ENCODE assay signal across 1 cellular context in genomic region chrX:154546354-154547244, GRCh38.
TF ChIP-seq lines count a peak whose summit lies in the region.

G6PD (minus strand) TSS chrX:154546846; CDS start chrX:154546155, 691 bp downstream.

TF ChIP-seq in GM23338, 12 proteins besides CTCF, POLR2A, EP300 and RAD21 (continued from another document):
- 0 out of 2 replicates have a peak, but pooled peaks have one; percentile 5 for TF ChIP-seq CREB1 (CRISPR knock-in tag; IDR thresholded peaks at IDR 0.05; ENCODE audit: low read depth)
- TF ChIP-seq POLR2AphosphoS5 (IDR thresholded peaks at IDR 0.05; ENCODE audit: low read depth): peak; percentile 71
